In genomic region chr15:40358492-40359353, GRCh38 we compare ENCODE assay signal across 6 cellular contexts. TPM values are rescaled to one million over a fixed set of nuclear protein-coding genes. Genes with fewer than 3 reads are reported as not detected.
A peak's percentile ranks its signal among the peaks of the same experiment; 100 is the strongest.
DNase-seq lines count a peak whose midpoint lies in the region; ATAC-seq and TF ChIP-seq lines count a peak whose summit lies in the region.

No MANE protein-coding gene starts in this region.

- peaks cover 0 to 25% (median 17%) of the 10 kb centered on the region in 4 donors for H3K4me1 ChIP-seq in tibial artery

- no peaks in the 10 kb centered on the region for H3K36me3 ChIP-seq in tibial artery

- H3K4me3 ChIP-seq in AG04449 (ENCODE audit: low read depth, low read length) (peak overlapping the region; percentile 55), tibial artery (peak overlapping the region; percentile 41 to 53)

- intact Hi-C loops in left cardiac atrium (cut with DNase I) (no loop called here), tibial artery (cut with DNase I; ENCODE audit: low total_unique reads) (no loop called here)

- no peak for DNase-seq in AG04449 (ENCODE audit: low read depth, low spot score)
- DNase-seq in T-cell = peak in 4 of 34 experiments; percentile 15 to 40 (median 34)
- no peak for DNase-seq in left cardiac atrium
- DNase-seq in tibial artery = no peak

- peaks cover 17% of the 10 kb centered on the region for H3K36me3 Mint-ChIP-seq in T-cell

- POLR2A ChIA-PET in AG04449 (lab: Yijun Ruan, JAX) (no interaction called here), T-cell (lab: Charles Lee) (no interaction called here)

- H3K27me3 Mint-ChIP-seq in T-cell = peaks cover 0 to 13% of the 10 kb centered on the region in 2 donors

- H3K9me3 ChIP-seq in tibial artery = no peaks in the 10 kb centered on the region

- TF ChIP-seq CTCF in AG04449 (IDR thresholded peaks at IDR 0.05; ENCODE audit: insufficient read depth, low read length, missing control alignments) (no peak), tibial artery (IDR thresholded peaks at IDR 0.05) (no peak)

- peaks cover 0 to 4% of the 10 kb centered on the region in 2 donors for H3K27me3 ChIP-seq in tibial artery

- peak overlapping the region; percentile 75 to 83 (median 78) for H3K4me3 Mint-ChIP-seq in T-cell

- H3K4me1 Mint-ChIP-seq in T-cell = peaks cover 12 to 22% (median 16%) of the 10 kb centered on the region in 3 donors

- H3K9me3 Mint-ChIP-seq in T-cell = no peaks in the 10 kb centered on the region

- ATAC-seq in GM21723 (IDR thresholded peaks at IDR 0.05; ENCODE audit: unreplicated experiment) (peak; percentile 34), T-cell (replicated peaks in 1 of 4) (peak; percentile 26 to 52 (median 44)), left cardiac atrium (peak; percentile 17 to 40), HG03342 (IDR thresholded peaks at IDR 0.05; ENCODE audit: unreplicated experiment) (no peak)

- no peak overlapping the region for H3K27ac ChIP-seq in tibial artery

- H3K27ac Mint-ChIP-seq in T-cell = no peak overlapping the region

- CTCF ChIA-PET in AG04449 (lab: Yijun Ruan, JAX) (interaction anchor here (1.2 to 8.3 kb wide), 4 partner anchors 10 to 63 kb away, joined by 3 to 166 read pairs (median 46); partner anchors contain the start of genes CCDC9B and INAFM2), T-cell (lab: Charles Lee) (interaction anchor here in 1 of 2 donors (1.1 kb wide), 1 partner anchor 14 kb away, joined by 3 read pairs; no protein-coding TSS in a partner anchor)

RNA-seq across cellular contexts. Expression of gene DISP2, which starts 0.7 kb away (rescaled TPM):
- 1 to 10 TPM in 1 of 5 donors, under 1 TPM in 4; 0.03 to 1.4 (median 0.18) TPM for total RNA-seq in T-cell
- 1 to 10 TPM in 1 of 2 donors, under 1 TPM in 1; 0.31 to 6.5 TPM for total RNA-seq in left cardiac atrium

RNA-seq across cellular contexts. Expression of gene PHGR1, which starts 7.9 kb away (rescaled TPM):
- total RNA-seq in T-cell (under 1 TPM in 1 of 5 donors, not detected in 4; 0.70 TPM), left cardiac atrium (not detected)

RNA-seq across cellular contexts. Expression of gene CCDC9B, which starts 18.0 kb away (rescaled TPM):
- total RNA-seq in T-cell (1 to 10 TPM in 4 of 5 donors, under 1 TPM in 1; 0.80 to 2.2 (median 1.7) TPM), left cardiac atrium (10 to 100 TPM; 72.1 to 83.8 TPM)

RNA-seq across cellular contexts. Expression of gene KNSTRN, which starts 23.8 kb away (rescaled TPM):
- total RNA-seq in T-cell (1 to 10 TPM; 3.8 to 8.0 (median 6.2) TPM), left cardiac atrium (1 to 10 TPM; 7.2 to 8.0 TPM)

RNA-seq across cellular contexts. Expression of gene INAFM2, which starts 35.2 kb away (rescaled TPM):
- 10 to 100 TPM in 1 of 5 donors, 1 to 10 TPM in 4; 5.5 to 10.9 (median 6.4) TPM for total RNA-seq in T-cell
- total RNA-seq in left cardiac atrium = 10 to 100 TPM; 53.4 to 76.6 TPM

Comparison
In these comparisons a context has a peak if more than half of its experiments do, and no peak if none do; other contexts are left out.
1. RNA of gene CCDC9B, which starts 18.0 kb away (total RNA-seq): 72.1 to 83.8 TPM in left cardiac atrium; 0.80 to 2.2 TPM in T-cell; every median in the first group is over 10 times any median in the second.